ENCODE assay signal across 9 cellular contexts in genomic region chr21:33761104-33762036, GRCh38.
A peak's percentile ranks its signal among the peaks of the same experiment; 100 is the strongest.
DNase-seq lines count a peak whose midpoint lies in the region; ATAC-seq, FAIRE-seq and TF ChIP-seq lines count a peak whose summit lies in the region.
"Had no signal": no experiment of that assay in that cellular context is flagged by ENCODE, and none has a peak within 500 bp of the region (broad histone marks: within the 10 kb centered on the region; RNA-seq: fewer than 3 reads in every experiment).

No MANE protein-coding gene starts in this region.

- H3K9me3 ChIP-seq in left lung, result no peaks in the 10 kb centered on the region

- peak overlapping the region; percentile 46 to 69 for H3K27ac ChIP-seq in left lung

- H3K27me3 Mint-ChIP-seq in CD14-positive monocyte (ENCODE audit: low read depth in 3 of 3), result peaks cover 0 to 1% (median 0%) of the 10 kb centered on the region in 3 donors
- H3K27me3 Mint-ChIP-seq in activated CD4-positive, alpha-beta T cell treated with anti-CD3 and anti-CD28 coated beads, Interleukin-2, amount 10 ng/mL, durations not matched to agents 24 days and 14 days, result peaks cover 2% of the 10 kb centered on the region

- no peak for FAIRE-seq in urothelium cell line (lab: Jason Lieb, UNC)

- H3K27me3 ChIP-seq in left lung, result no peaks in the 10 kb centered on the region

- TF ChIP-seq CTCF in CD14-positive monocyte (IDR thresholded peaks at IDR 0.05) (no peak), NB4 (IDR thresholded peaks at IDR 0.05; ENCODE audit: low read depth, low read length) (no peak), left lung (IDR thresholded peaks at IDR 0.05) (no peak)

- peaks cover 10% of the 10 kb centered on the region for H3K4me1 Mint-ChIP-seq in CD14-positive monocyte
- no peaks in the 10 kb centered on the region for H3K4me1 Mint-ChIP-seq in activated CD4-positive, alpha-beta T cell treated with anti-CD3 and anti-CD28 coated beads, Interleukin-2, amount 10 ng/mL, durations not matched to agents 24 days and 14 days
- H3K4me1 Mint-ChIP-seq: central memory CD8-positive, alpha-beta T cell had no signal

- peaks cover 0 to 17% of the 10 kb centered on the region in 2 donors for H3K4me1 ChIP-seq in left lung

- ATAC-seq in left lung (peak; percentile 95), HG03354 (IDR thresholded peaks at IDR 0.05; ENCODE audit: poor library complexity, severe bottlenecking, unreplicated experiment) (no peak)

- peaks cover 0 to 4% of the 10 kb centered on the region in 2 donors for H3K36me3 ChIP-seq in left lung

- no peak overlapping the region for H3K4me3 ChIP-seq in NB4 (ENCODE audit: low read depth, low read length)
- no peak overlapping the region for H3K4me3 ChIP-seq in left lung

- peak overlapping the region in 4 of 7 donors; percentile 3 to 73 (median 31) for H3K27ac Mint-ChIP-seq in CD14-positive monocyte
- H3K27ac Mint-ChIP-seq in activated CD4-positive, alpha-beta T cell treated with anti-CD3 and anti-CD28 coated beads, Interleukin-2, amount 10 ng/mL, durations not matched to agents 24 days and 14 days, result no peak overlapping the region

- no peaks in the 10 kb centered on the region for H3K9me3 Mint-ChIP-seq in CD14-positive monocyte
- no peaks in the 10 kb centered on the region for H3K9me3 Mint-ChIP-seq in activated CD4-positive, alpha-beta T cell treated with anti-CD3 and anti-CD28 coated beads, Interleukin-2, amount 10 ng/mL, durations not matched to agents 24 days and 14 days
- H3K9me3 Mint-ChIP-seq: central memory CD8-positive, alpha-beta T cell had no signal

- DNase-seq in CD14-positive monocyte (ENCODE audit: low spot score) (no peak), NB4 (ENCODE audit: low read depth) (peak; percentile 70), cerebellar cortex (ENCODE audit: low spot score) (peak; percentile 54), left lung (no peak), urothelium cell line (ENCODE audit: low spot score) (peak; percentile 85), NCI-H2029 (lab: John Stamatoyannopoulos, UW) (no peak)
- no peak for DNase-seq in activated CD4-positive, alpha-beta T cell treated with anti-CD3 and anti-CD28 coated beads, Interleukin-2, amount 10 ng/mL, durations not matched to agents 24 days and 14 days

- H3K36me3 Mint-ChIP-seq in CD14-positive monocyte, result peaks cover 23 to 27% of the 10 kb centered on the region in 2 donors
- no peaks in the 10 kb centered on the region for H3K36me3 Mint-ChIP-seq in activated CD4-positive, alpha-beta T cell treated with anti-CD3 and anti-CD28 coated beads, Interleukin-2, amount 10 ng/mL, durations not matched to agents 24 days and 14 days (ENCODE audit: low read depth)

- TF ChIP-seq POLR2A in NB4 (IDR thresholded peaks at IDR 0.05; ENCODE audit: extremely low read depth, insufficient read length), result no peak

- intact Hi-C loops in CD14-positive monocyte (cut with micrococcal nuclease), result no loop called here
- intact Hi-C loops in left lung (cut with DNase I), result no loop called here
- intact Hi-C loops in activated CD4-positive, alpha-beta T cell treated with anti-CD3 and anti-CD28 coated beads, Interleukin-2, amount 10 ng/mL, durations not matched to agents 24 days and 14 days (cut with micrococcal nuclease), result no loop called here

- H3K4me3 Mint-ChIP-seq in CD14-positive monocyte, result peak overlapping the region in 1 of 2 donors; percentile 40
- H3K4me3 Mint-ChIP-seq in activated CD4-positive, alpha-beta T cell treated with anti-CD3 and anti-CD28 coated beads, Interleukin-2, amount 10 ng/mL, durations not matched to agents 24 days and 14 days, result no peak overlapping the region
- H3K4me3 Mint-ChIP-seq: central memory CD8-positive, alpha-beta T cell had no signal

Comparison
In these comparisons a context has a peak if more than half of its experiments do, and no peak if none do; other contexts are left out.
1. DNase-seq: peak in NB4 (single experiment), cerebellar cortex (single experiment) and urothelium cell line (single experiment); none in CD14-positive monocyte (single experiment), left lung (0 of 2), NCI-H2029 (single experiment) and activated CD4-positive, alpha-beta T cell treated with anti-CD3 and anti-CD28 coated beads, Interleukin-2, amount 10 ng/mL, durations not matched to agents 24 days and 14 days (single experiment).